Comparison of ENCODE assay signal across 28 cellular contexts in the genomic region with DNA sequence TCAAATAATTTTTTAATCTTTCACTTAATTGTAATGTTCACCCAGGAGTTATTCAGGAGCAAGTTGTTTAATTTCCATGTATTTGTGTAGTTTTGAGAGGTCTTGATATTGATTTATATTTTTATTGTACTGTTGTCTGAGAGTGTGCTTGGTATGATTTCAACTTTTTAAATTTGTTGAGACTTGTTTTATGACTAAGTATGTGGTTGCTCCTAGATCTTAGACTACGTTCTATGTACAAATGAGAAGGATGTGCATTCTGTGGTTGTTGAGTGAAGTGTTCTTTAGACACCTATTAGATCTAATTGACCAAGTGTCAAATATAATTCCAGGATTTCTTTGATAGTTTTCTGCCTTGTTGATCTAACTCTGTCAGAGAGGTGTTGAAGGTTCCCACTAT.
"Had no signal": no experiment of that assay in that cellular context is flagged by ENCODE, and none has a peak within 500 bp of the region (broad histone marks: within the 10 kb centered on the region; RNA-seq: fewer than 3 reads in every experiment).

No MANE protein-coding gene starts in this region.

- H3K4me1 Mint-ChIP-seq: nephron; stimulated activated effector memory CD8-positive, alpha-beta T cell treated with anti-CD3 and anti-CD28 coated beads, Interleukin-12 subunit alpha, Interleukin-12 subunit beta, amount 100 ng/mL, for 72 hours; stimulated activated naive B cell treated with anti-CD40 and anti-IgM and Interleukin-4, amounts not matched to agents 10 μg/mL and 1 μg/mL and 100 μg/mL, for 72 hours had no signal

- H3K9me3 ChIP-seq: ovary, psoas muscle, right lobe of liver, sigmoid colon, stomach, thoracic aorta, thyroid gland, upper lobe of left lung, vagina had no signal

- H3K36me3 Mint-ChIP-seq: neural progenitor cell; stimulated activated effector memory CD8-positive, alpha-beta T cell treated with anti-CD3 and anti-CD28 coated beads, Interleukin-12 subunit alpha, Interleukin-12 subunit beta, amount 100 ng/mL, for 72 hours; stimulated activated naive B cell treated with anti-CD40 and anti-IgM and Interleukin-4, amounts not matched to agents 10 μg/mL and 1 μg/mL and 100 μg/mL, for 72 hours had no signal

- H2AFZ ChIP-seq: neural progenitor cell, parathyroid adenoma had no signal

- H3K4me3 Mint-ChIP-seq: nephron; neural progenitor cell; stimulated activated effector memory CD8-positive, alpha-beta T cell treated with anti-CD3 and anti-CD28 coated beads, Interleukin-12 subunit alpha, Interleukin-12 subunit beta, amount 100 ng/mL, for 72 hours; stimulated activated naive B cell treated with anti-CD40 and anti-IgM and Interleukin-4, amounts not matched to agents 10 μg/mL and 1 μg/mL and 100 μg/mL, for 72 hours; stimulated activated naive CD8-positive, alpha-beta T cell treated with anti-CD3 and anti-CD28 coated beads, Interleukin-15, Interleukin-2, amounts not matched to agents 100 ng/mL and 50 ng/mL, for 24 hours had no signal

- H3K4me1 ChIP-seq: neural progenitor cell, parathyroid adenoma, psoas muscle, right lobe of liver, sigmoid colon, stomach, thyroid gland, tibial nerve, upper lobe of left lung, vagina had no signal

- H3K4me2 ChIP-seq: neural progenitor cell had no signal

- FAIRE-seq: small intestine, urothelium cell line had no signal

- H3K36me3 ChIP-seq: neural progenitor cell, ovary, right lobe of liver, sigmoid colon, stomach, thoracic aorta, thyroid gland, tibial nerve, upper lobe of left lung, vagina had no signal

- H3K79me2 ChIP-seq: parathyroid adenoma had no signal

- ATAC-seq: psoas muscle; right cardiac atrium; right lobe of liver; stimulated activated effector memory CD8-positive, alpha-beta T cell treated with anti-CD3 and anti-CD28 coated beads, Interleukin-12 subunit alpha, Interleukin-12 subunit beta, amount 100 ng/mL, for 72 hours; stimulated activated naive B cell treated with anti-CD40 and anti-IgM and Interleukin-4, amounts not matched to agents 10 μg/mL and 1 μg/mL and 100 μg/mL, for 72 hours had no signal

- H3K27me3 Mint-ChIP-seq: progenitor cell of endocrine pancreas; stimulated activated naive B cell treated with anti-CD40 and anti-IgM and Interleukin-4, amounts not matched to agents 10 μg/mL and 1 μg/mL and 100 μg/mL, for 72 hours; stimulated activated naive CD8-positive, alpha-beta T cell treated with anti-CD3 and anti-CD28 coated beads, Interleukin-15, Interleukin-2, amounts not matched to agents 100 ng/mL and 50 ng/mL, for 24 hours had no signal

- DNase-seq: occipital lobe; ovary; posterior cingulate gyrus; psoas muscle; right cardiac atrium; right lobe of liver; sigmoid colon; small intestine; stimulated activated CD4-positive, alpha-beta T cell treated with anti-CD3 and anti-CD28 coated beads, Interleukin-15, amount 100 ng/mL, for 24 hours; stimulated activated CD4-positive, alpha-beta T cell treated with anti-CD3 and anti-CD28 coated beads, Interleukin-2, amount 100 ng/mL, for 24 hours; stimulated activated CD4-positive, alpha-beta T cell treated with anti-CD3 and anti-CD28 coated beads, Interleukin-2, amount 100 ng/mL, for 48 hours; stimulated activated CD4-positive, alpha-beta T cell treated with anti-CD3 and anti-CD28 coated beads, Interleukin-4, amount 100 ng/mL, for 24 hours; stimulated activated naive B cell treated with anti-CD40 and anti-IgM and Interleukin-4, amounts not matched to agents 10 μg/mL and 1 μg/mL and 100 μg/mL, for 72 hours; stimulated activated naive CD4-positive, alpha-beta T cell treated with Interleukin-2 at 50 U/mL for 16 hours; stomach; thyroid gland; trophoblast cell; upper lobe of left lung had no signal

- H3K27me3 ChIP-seq: neural progenitor cell, ovary, right lobe of liver, sigmoid colon, stomach, thyroid gland, tibial nerve, upper lobe of left lung, vagina had no signal

- H3K27ac Mint-ChIP-seq: nephron; neural progenitor cell; progenitor cell of endocrine pancreas; stimulated activated effector memory CD8-positive, alpha-beta T cell treated with anti-CD3 and anti-CD28 coated beads, Interleukin-12 subunit alpha, Interleukin-12 subunit beta, amount 100 ng/mL, for 72 hours; stimulated activated naive B cell treated with anti-CD40 and anti-IgM and Interleukin-4, amounts not matched to agents 10 μg/mL and 1 μg/mL and 100 μg/mL, for 72 hours; stimulated activated naive CD8-positive, alpha-beta T cell treated with anti-CD3 and anti-CD28 coated beads, Interleukin-15, Interleukin-2, amounts not matched to agents 100 ng/mL and 50 ng/mL, for 24 hours had no signal

- H3K9ac ChIP-seq: neural progenitor cell, parathyroid adenoma had no signal

- H3K4me3 ChIP-seq: neural progenitor cell, ovary, psoas muscle, right lobe of liver, sigmoid colon, stomach, thoracic aorta, thyroid gland, tibial nerve, upper lobe of left lung, vagina had no signal

- H3K27ac ChIP-seq: neural progenitor cell, ovary, parathyroid adenoma, psoas muscle, right lobe of liver, sigmoid colon, stomach, thoracic aorta, thyroid gland, tibial nerve, upper lobe of left lung, vagina had no signal
